In genomic region chr2:145023331-145023934, GRCh38 we compare ENCODE assay signal across 21 cellular contexts.
DNase-seq lines count a peak whose midpoint lies in the region; ATAC-seq and TF ChIP-seq lines count a peak whose summit lies in the region.
"Had no signal": no experiment of that assay in that cellular context is flagged by ENCODE, and none has a peak within 500 bp of the region (broad histone marks: within the 10 kb centered on the region; RNA-seq: fewer than 3 reads in every experiment).

No MANE protein-coding gene starts in this region.

- no peaks in the 10 kb centered on the region for H3K27me3 ChIP-seq in BLaER1 treated with 17β-estradiol and CSF1 and Interleukin-3, amounts not matched to agents 10 nM and 100 nM
- H3K27me3 ChIP-seq in adipocyte (replicated peaks; ENCODE audit: control insufficient read depth, insufficient read depth, low read length) (no peaks in the 10 kb centered on the region), thoracic aorta (replicated peaks; ENCODE audit: insufficient read depth) (no peaks in the 10 kb centered on the region)
- H3K27me3 ChIP-seq: MG63 had no signal

- H3K4me1 Mint-ChIP-seq in mesothelial cell of epicardium: peaks cover 47% of the 10 kb centered on the region
- H3K4me1 Mint-ChIP-seq: activated CD4-positive, alpha-beta memory T cell treated with anti-CD3 and anti-CD28 coated beads, Interleukin-2, amount 10 ng/mL, durations not matched to agents 7 days and 5 days; CD8-positive, alpha-beta memory T cell had no signal

- no peak overlapping the region for H3K4me3 ChIP-seq in BLaER1 treated with 17β-estradiol and CSF1 and Interleukin-3, amounts not matched to agents 10 nM and 100 nM
- peak overlapping the region; percentile 70 for H3K4me3 ChIP-seq in adipocyte (ENCODE audit: low read length)
- H3K4me3 ChIP-seq in thoracic aorta: peak overlapping the region; percentile 58
- H3K4me3 ChIP-seq: MG63, mucosa of descending colon had no signal

- H3K9me3 ChIP-seq in BLaER1 treated with 17β-estradiol and CSF1 and Interleukin-3, amounts not matched to agents 10 nM and 100 nM (replicated peaks in 1 of 11): no peaks in the 10 kb centered on the region
- no peaks in the 10 kb centered on the region for H3K9me3 ChIP-seq in adipocyte (ENCODE audit: control insufficient read depth, low read length)
- no peaks in the 10 kb centered on the region for H3K9me3 ChIP-seq in thoracic aorta
- H3K9me3 ChIP-seq: MG63, mucosa of descending colon had no signal

- no peak overlapping the region for H3K27ac ChIP-seq in BLaER1 treated with 17β-estradiol and CSF1 and Interleukin-3, amounts not matched to agents 10 nM and 100 nM
- peak overlapping the region; percentile 52 to 53 for H3K27ac ChIP-seq in thoracic aorta

- peak; percentile 28 for DNase-seq in adipocyte (ENCODE audit: low read depth)
- DNase-seq in mesothelial cell of epicardium (ENCODE audit: low spot score in 2 of 2, unreplicated experiment in 2 of 2): no peak
- DNase-seq in thoracic aorta (ENCODE audit: low spot score): no peak
- no peak for DNase-seq in activated CD4-positive, alpha-beta T cell treated with anti-CD3 and anti-CD28 coated beads for 48 hours
- no peak for DNase-seq in NCI-H345 (lab: John Stamatoyannopoulos, UW)
- DNase-seq: activated B cell treated with CpG ODN at 0.5 μM for 24 hours; activated CD4-positive, alpha-beta memory T cell treated with anti-CD3 and anti-CD28 coated beads, Interleukin-2, amount 10 ng/mL, durations not matched to agents 7 days and 5 days; activated effector memory CD4-positive, alpha-beta T cell treated with Interleukin-2 at 50 U/mL for 16 hours; CD8-positive, alpha-beta memory T cell; DMS153; GDM1; left ventricle myocardium superior; mucosa of descending colon; NCI-H2171 treated with DMSO at 0.1 percent for 48 hours; NCI-H526 treated with DMSO at 0.1 percent for 48 hours; RPMI8226; T1000 had no signal

- no peaks in the 10 kb centered on the region for H3K36me3 Mint-ChIP-seq in mesothelial cell of epicardium

- H3K9me3 Mint-ChIP-seq in mesothelial cell of epicardium: no peaks in the 10 kb centered on the region
- H3K9me3 Mint-ChIP-seq: activated B cell treated with CpG ODN at 0.5 μM for 24 hours; activated CD4-positive, alpha-beta memory T cell treated with anti-CD3 and anti-CD28 coated beads, Interleukin-2, amount 10 ng/mL, durations not matched to agents 7 days and 5 days had no signal

- H3K4me1 ChIP-seq in BLaER1 treated with 17β-estradiol and CSF1 and Interleukin-3, amounts not matched to agents 10 nM and 100 nM: peaks cover 6 to 23% (median 17%) of the 10 kb centered on the region in 10 experiments; a peak in 16 of 20 replicates
- H3K4me1 ChIP-seq in adipocyte (ENCODE audit: control insufficient read depth, insufficient read depth, low read length) (peaks cover 38% of the 10 kb centered on the region), thoracic aorta (ENCODE audit: control insufficient read depth in 1 of 2, low read depth in 2 of 2) (peaks cover 6 to 24% of the 10 kb centered on the region in 2 donors)

- no peaks in the 10 kb centered on the region for H4K20me1 ChIP-seq in BLaER1 treated with 17β-estradiol and CSF1 and Interleukin-3, amounts not matched to agents 10 nM and 100 nM

- no peak overlapping the region for H3K4me3 Mint-ChIP-seq in mesothelial cell of epicardium
- H3K4me3 Mint-ChIP-seq: activated B cell treated with CpG ODN at 0.5 μM for 24 hours; activated CD4-positive, alpha-beta memory T cell treated with anti-CD3 and anti-CD28 coated beads, Interleukin-2, amount 10 ng/mL, durations not matched to agents 7 days and 5 days; CD8-positive, alpha-beta memory T cell had no signal

- ATAC-seq in thoracic aorta (ENCODE audit: insufficient number of reproducible peaks, low FRiP score, low read depth) (no peak), GM19455 (IDR thresholded peaks at IDR 0.05; ENCODE audit: unreplicated experiment) (no peak), HG02610 (IDR thresholded peaks at IDR 0.05; ENCODE audit: unreplicated experiment) (no peak)
- ATAC-seq: left ventricle myocardium superior, mucosa of descending colon had no signal

- no peak overlapping the region for H3K9ac ChIP-seq in BLaER1 treated with 17β-estradiol and CSF1 and Interleukin-3, amounts not matched to agents 10 nM and 100 nM
- peak overlapping the region; percentile 79 for H3K9ac ChIP-seq in adipocyte (ENCODE audit: low read length)

- H3K27me3 Mint-ChIP-seq in mesothelial cell of epicardium (ENCODE audit: low read depth): no peaks in the 10 kb centered on the region
- H3K27me3 Mint-ChIP-seq: activated B cell treated with CpG ODN at 0.5 μM for 24 hours; activated CD4-positive, alpha-beta memory T cell treated with anti-CD3 and anti-CD28 coated beads, Interleukin-2, amount 10 ng/mL, durations not matched to agents 7 days and 5 days had no signal

- peak overlapping the region; percentile 7 to 73 (median 47); a peak in 16 of 22 replicates for H3K4me2 ChIP-seq in BLaER1 treated with 17β-estradiol and CSF1 and Interleukin-3, amounts not matched to agents 10 nM and 100 nM

- H3K36me3 ChIP-seq in BLaER1 treated with 17β-estradiol and CSF1 and Interleukin-3, amounts not matched to agents 10 nM and 100 nM: no peaks in the 10 kb centered on the region
- H3K36me3 ChIP-seq in adipocyte (ENCODE audit: control insufficient read depth, insufficient read depth, low read length, severe bottlenecking) (no peaks in the 10 kb centered on the region), thoracic aorta (no peaks in the 10 kb centered on the region)
- H3K36me3 ChIP-seq: MG63 had no signal

- H3K27ac Mint-ChIP-seq in mesothelial cell of epicardium: peak overlapping the region; percentile 88
- H3K27ac Mint-ChIP-seq: activated B cell treated with CpG ODN at 0.5 μM for 24 hours; activated CD4-positive, alpha-beta memory T cell treated with anti-CD3 and anti-CD28 coated beads, Interleukin-2, amount 10 ng/mL, durations not matched to agents 7 days and 5 days; CD8-positive, alpha-beta memory T cell had no signal

- no peak for TF ChIP-seq CTCF in mesothelial cell of epicardium (IDR thresholded peaks at IDR 0.05; ENCODE audit: unreplicated experiment)
- no peak for TF ChIP-seq CTCF in thoracic aorta (IDR thresholded peaks at IDR 0.05)

Comparison
In these comparisons a context has a peak if more than half of its experiments do, and no peak if none do; other contexts are left out.
1. H3K27ac ChIP-seq: peak in thoracic aorta (2 of 2); none in BLaER1 treated with 17β-estradiol and CSF1 and Interleukin-3, amounts not matched to agents 10 nM and 100 nM (0 of 11).
2. H3K4me3 ChIP-seq: peak in adipocyte (single experiment) and thoracic aorta (single experiment); none in BLaER1 treated with 17β-estradiol and CSF1 and Interleukin-3, amounts not matched to agents 10 nM and 100 nM (0 of 10).